Comparison of ENCODE assay signal across 29 cellular contexts in the genomic region with DNA sequence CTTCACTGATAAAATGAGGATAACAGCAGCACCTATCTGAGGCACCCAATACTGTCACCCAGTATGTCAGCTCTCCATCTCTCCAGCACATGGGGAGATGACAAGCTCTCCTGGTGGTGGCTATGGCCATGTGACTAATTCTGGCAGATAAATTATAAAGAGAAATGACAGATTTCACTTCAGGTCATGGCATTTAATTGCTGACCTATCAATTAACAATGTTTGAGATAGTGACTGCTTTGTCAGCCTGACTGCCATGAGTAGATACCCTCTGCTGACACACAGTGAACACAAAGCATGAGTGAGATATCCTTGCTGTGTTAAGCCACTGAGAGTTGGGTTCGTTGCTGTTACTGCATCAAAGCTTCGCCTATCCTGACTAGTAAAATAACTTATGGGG.
"Had no signal": no experiment of that assay in that cellular context is flagged by ENCODE, and none has a peak within 500 bp of the region (broad histone marks: within the 10 kb centered on the region; RNA-seq: fewer than 3 reads in every experiment).

No MANE protein-coding gene starts in this region.

- FAIRE-seq: urothelium cell line had no signal

- H2AFZ ChIP-seq: hepatocyte, neural progenitor cell, parathyroid adenoma had no signal

- ATAC-seq: natural killer cell; psoas muscle; sciatic nerve; stimulated activated naive B cell treated with anti-CD40 and anti-IgM and Interleukin-4, amounts not matched to agents 10 μg/mL and 1 μg/mL and 100 μg/mL, for 72 hours; upper lobe of right lung had no signal

- H3K4me1 ChIP-seq: neural progenitor cell, parathyroid adenoma, upper lobe of right lung had no signal

- H3K27me3 ChIP-seq: neural progenitor cell, right atrium auricular region, suprapubic skin, tibial artery, upper lobe of right lung had no signal

- H3K9me3 ChIP-seq: left ventricle myocardium inferior, neutrophil, psoas muscle, right atrium auricular region, suprapubic skin, thoracic aorta, tibial artery, upper lobe of right lung had no signal

- DNase-seq: islet precursor cell; left ventricle myocardium inferior; mesendoderm; naive B cell; natural killer cell; nephron progenitor cell; occipital lobe; psoas muscle; stimulated activated CD4-positive, alpha-beta T cell treated with anti-CD3 and anti-CD28 coated beads, Interleukin-12 subunit alpha, Interleukin-12 subunit beta, amount 100 ng/mL, for 4 hours; stimulated activated CD4-positive, alpha-beta T cell treated with anti-CD3 and anti-CD28 coated beads, Interleukin-15, amount 100 ng/mL, for 24 hours; stimulated activated CD4-positive, alpha-beta T cell treated with anti-CD3 and anti-CD28 coated beads, Interleukin-2, amount 100 ng/mL, for 24 hours; stimulated activated CD4-positive, alpha-beta T cell treated with anti-CD3 and anti-CD28 coated beads, Interleukin-4, amount 100 ng/mL, for 1 hour; stimulated activated naive B cell treated with anti-CD40 and anti-IgM and Interleukin-4, amounts not matched to agents 10 μg/mL and 1 μg/mL and 100 μg/mL, for 72 hours; tibial artery; trophoblast cell; upper lobe of right lung had no signal

- H3K79me2 ChIP-seq: hepatocyte, parathyroid adenoma had no signal

- H3K36me3 ChIP-seq: left ventricle myocardium inferior, neural progenitor cell, neutrophil, right atrium auricular region, suprapubic skin, thoracic aorta, tibial artery, upper lobe of right lung had no signal

- H3K9ac ChIP-seq: neural progenitor cell, parathyroid adenoma had no signal

- H3K4me3 Mint-ChIP-seq: mesothelial cell of epicardium; naive B cell; natural killer cell; nephron progenitor cell; neural progenitor cell; stimulated activated naive B cell treated with anti-CD40 and anti-IgM and Interleukin-4, amounts not matched to agents 10 μg/mL and 1 μg/mL and 100 μg/mL, for 72 hours; stimulated activated naive CD8-positive, alpha-beta T cell treated with anti-CD3 and anti-CD28 coated beads, Interleukin-15, Interleukin-2, amounts not matched to agents 100 ng/mL and 50 ng/mL, for 24 hours had no signal

- H3K9me3 Mint-ChIP-seq: nephron progenitor cell; neural progenitor cell; stimulated activated naive B cell treated with anti-CD40 and anti-IgM and Interleukin-4, amounts not matched to agents 10 μg/mL and 1 μg/mL and 100 μg/mL, for 72 hours; stimulated activated naive CD8-positive, alpha-beta T cell treated with anti-CD3 and anti-CD28 coated beads, Interleukin-15, Interleukin-2, amounts not matched to agents 100 ng/mL and 50 ng/mL, for 24 hours had no signal

- H3K4me2 ChIP-seq: hepatocyte, neural progenitor cell had no signal

- H3K36me3 Mint-ChIP-seq: natural killer cell; stimulated activated naive B cell treated with anti-CD40 and anti-IgM and Interleukin-4, amounts not matched to agents 10 μg/mL and 1 μg/mL and 100 μg/mL, for 72 hours had no signal

- H3K27ac ChIP-seq: hepatocyte, neural progenitor cell, neutrophil, parathyroid adenoma, psoas muscle, right atrium auricular region, skin epidermis, suprapubic skin, thoracic aorta, tibial artery, upper lobe of right lung had no signal

- H3K4me3 ChIP-seq: hepatocyte, left ventricle myocardium inferior, lung, neural progenitor cell, psoas muscle, right atrium auricular region, skin epidermis, suprapubic skin, thoracic aorta, tibial artery, upper lobe of right lung had no signal

- H3K4me1 Mint-ChIP-seq: naive B cell, natural killer cell, neural progenitor cell had no signal

- H3K27ac Mint-ChIP-seq: mesothelial cell of epicardium; naive B cell; natural killer cell; neural progenitor cell; stimulated activated naive B cell treated with anti-CD40 and anti-IgM and Interleukin-4, amounts not matched to agents 10 μg/mL and 1 μg/mL and 100 μg/mL, for 72 hours; stimulated activated naive CD8-positive, alpha-beta T cell treated with anti-CD3 and anti-CD28 coated beads, Interleukin-15, Interleukin-2, amounts not matched to agents 100 ng/mL and 50 ng/mL, for 24 hours had no signal
